Comparison of ENCODE assay signal across 14 cellular contexts in genomic region chr2:47720559-47720958, GRCh38.
"Had no signal": no experiment of that assay in that cellular context is flagged by ENCODE, and none has a peak within 500 bp of the region (broad histone marks: within the 10 kb centered on the region; RNA-seq: fewer than 3 reads in every experiment).

No MANE protein-coding gene starts in this region.

- H2AFZ ChIP-seq: hepatocyte had no signal

- H3K27me3 Mint-ChIP-seq: central memory CD8-positive, alpha-beta T cell had no signal

- H3K4me3 ChIP-seq: hepatocyte, right atrium auricular region, transverse colon had no signal

- H3K4me1 Mint-ChIP-seq: brain; central memory CD8-positive, alpha-beta T cell had no signal

- H3K4me3 Mint-ChIP-seq: brain; central memory CD8-positive, alpha-beta T cell; mesothelial cell of epicardium; stimulated activated effector memory CD8-positive, alpha-beta T cell treated with anti-CD3 and anti-CD28 coated beads, Interleukin-12 subunit alpha, Interleukin-12 subunit beta, amount 100 ng/mL, for 72 hours had no signal

- H3K79me2 ChIP-seq: hepatocyte had no signal

- H3K27ac Mint-ChIP-seq: activated T-helper 2 cell treated with anti-CD3 and anti-CD28 coated beads, Interferon-gamma antibody, Interleukin-2, Interleukin-4, amounts not matched to agents 10 μg/mL and 5 μg/mL and 100 μg/mL, durations not matched to agents 14 hours and 24 hours and 36 hours; brain; mesothelial cell of epicardium; stimulated activated effector memory CD8-positive, alpha-beta T cell treated with anti-CD3 and anti-CD28 coated beads, Interleukin-12 subunit alpha, Interleukin-12 subunit beta, amount 100 ng/mL, for 72 hours had no signal

- H3K27me3 ChIP-seq: hepatocyte, neutrophil, right atrium auricular region, transverse colon had no signal

- H3K36me3 Mint-ChIP-seq: brain; mesothelial cell of epicardium; stimulated activated effector memory CD8-positive, alpha-beta T cell treated with anti-CD3 and anti-CD28 coated beads, Interleukin-12 subunit alpha, Interleukin-12 subunit beta, amount 100 ng/mL, for 72 hours had no signal

- H3K4me2 ChIP-seq: hepatocyte had no signal

- H3K9me3 ChIP-seq: neutrophil, right atrium auricular region, transverse colon had no signal

- H3K4me1 ChIP-seq: right atrium auricular region, transverse colon had no signal

- H3K27ac ChIP-seq: hepatocyte, neutrophil, right atrium auricular region, transverse colon had no signal

- H3K36me3 ChIP-seq: neutrophil, right atrium auricular region, transverse colon had no signal

- DNase-seq: activated CD4-positive, alpha-beta T cell treated with anti-CD3 and anti-CD28 coated beads, Interleukin-2, amount 50 U/mL, for 1 hour; activated naive CD4-positive, alpha-beta T cell treated with anti-CD3 and anti-CD28 coated beads, Interleukin-2, amount 50 U/mL, for 16 hours; kidney; posterior cingulate gyrus; small intestine; transverse colon had no signal

- H3K9me3 Mint-ChIP-seq: activated T-helper 2 cell treated with anti-CD3 and anti-CD28 coated beads, Interferon-gamma antibody, Interleukin-2, Interleukin-4, amounts not matched to agents 10 μg/mL and 5 μg/mL and 100 μg/mL, durations not matched to agents 14 hours and 24 hours and 36 hours; central memory CD8-positive, alpha-beta T cell; stimulated activated effector memory CD8-positive, alpha-beta T cell treated with anti-CD3 and anti-CD28 coated beads, Interleukin-12 subunit alpha, Interleukin-12 subunit beta, amount 100 ng/mL, for 72 hours had no signal
